20 cellular contexts compared by ENCODE assay signal in genomic region chr2:230706053-230706498, GRCh38. TPM values are rescaled to one million over a fixed set of nuclear protein-coding genes. Genes with fewer than 3 reads are reported as not detected.
DNase-seq lines count a peak whose midpoint lies in the region; ATAC-seq and TF ChIP-seq lines count a peak whose summit lies in the region.
"Had no signal": no experiment of that assay in that cellular context is flagged by ENCODE, and none has a peak within 500 bp of the region (broad histone marks: within the 10 kb centered on the region; RNA-seq: fewer than 3 reads in every experiment).

No MANE protein-coding gene starts in this region.

- ATAC-seq in natural killer cell treated with Interleukin-12 subunit alpha and Interleukin-12 subunit beta and Interleukin-15 and Interleukin-18, amount 100 ng/mL, for 72 hours: no peak
- ATAC-seq in natural killer cell (no peak), HG03095 (IDR thresholded peaks at IDR 0.05; ENCODE audit: unreplicated experiment) (no peak)
- ATAC-seq: activated T-cell treated with anti-CD3 and anti-CD28 coated beads, Interleukin-2, amount 50 U/mL, for 72 hours; left lobe of liver; SK-N-SH treated with all-trans-retinoic acid at 6 μM for 48 hours had no signal

- intact Hi-C loops in natural killer cell (cut with micrococcal nuclease): no loop called here
- intact Hi-C loops in uterus (cut with DNase I; ENCODE audit: low total_unique reads): no loop called here

- H3K4me1 ChIP-seq in uterus: no peaks in the 10 kb centered on the region
- H3K4me1 ChIP-seq: right atrium auricular region had no signal

- H3K36me3 ChIP-seq in uterus: no peaks in the 10 kb centered on the region
- H3K36me3 ChIP-seq: right atrium auricular region had no signal

- no peak for TF ChIP-seq POLR2A in uterus (IDR thresholded peaks at IDR 0.05)

- H3K9me3 Mint-ChIP-seq in natural killer cell treated with Interleukin-12 subunit alpha and Interleukin-12 subunit beta and Interleukin-15 and Interleukin-18, amount 100 ng/mL, for 72 hours: peaks cover 6% of the 10 kb centered on the region
- H3K9me3 Mint-ChIP-seq in natural killer cell (peaks cover 0 to 4% of the 10 kb centered on the region in 2 donors), type B pancreatic cell (peaks cover 14% of the 10 kb centered on the region)

- no peak for DNase-seq in natural killer cell treated with Interleukin-12 subunit alpha and Interleukin-12 subunit beta and Interleukin-15 and Interleukin-18, amount 100 ng/mL, for 72 hours (ENCODE audit: low spot score)
- no peak for DNase-seq in natural killer cell
- DNase-seq in RPMI7951 (ENCODE audit: low read depth): peak; percentile 40
- peak; percentile 47 for DNase-seq in glomerular visceral epithelial cell (ENCODE audit: extremely low spot score)
- no peak for DNase-seq in type B pancreatic cell (ENCODE audit: extremely low spot score, unreplicated experiment)
- no peak for DNase-seq in hepatic stellate cell (ENCODE audit: low spot score)
- no peak for DNase-seq in uterus
- DNase-seq: ACHN; activated CD4-positive, CD25-positive, alpha-beta regulatory T cell treated with anti-CD3 and anti-CD28 coated beads, Interleukin-2, amount 50 U/mL, for 72 hours; activated T-cell treated with anti-CD3 and anti-CD28 coated beads, Interleukin-2, amount 50 U/mL, for 72 hours; Karpas-422; NCI-H1436; NCI-H774; T1000 had no signal

- H3K27me3 Mint-ChIP-seq in natural killer cell treated with Interleukin-12 subunit alpha and Interleukin-12 subunit beta and Interleukin-15 and Interleukin-18, amount 100 ng/mL, for 72 hours: no peaks in the 10 kb centered on the region
- no peaks in the 10 kb centered on the region for H3K27me3 Mint-ChIP-seq in natural killer cell (ENCODE audit: low read depth in 2 of 2)
- peaks cover 2% of the 10 kb centered on the region for H3K27me3 Mint-ChIP-seq in type B pancreatic cell
- H3K27me3 Mint-ChIP-seq: activated naive CD4-positive, alpha-beta T cell treated with anti-CD3 and anti-CD28 coated beads, Interleukin-2, amount 50 U/mL, for 24 hours had no signal

- no peak for TF ChIP-seq CTCF in natural killer cell (IDR thresholded peaks at IDR 0.05)
- no peak for TF ChIP-seq CTCF in type B pancreatic cell (conservative IDR thresholded peaks at IDR 0.05)
- TF ChIP-seq CTCF in uterus (IDR thresholded peaks at IDR 0.05): no peak

- peak overlapping the region; percentile 16 to 39 for H3K27ac Mint-ChIP-seq in natural killer cell treated with Interleukin-12 subunit alpha and Interleukin-12 subunit beta and Interleukin-15 and Interleukin-18, amount 100 ng/mL, for 72 hours
- H3K27ac Mint-ChIP-seq in natural killer cell (no peak overlapping the region), type B pancreatic cell (peak overlapping the region; percentile 66)
- H3K27ac Mint-ChIP-seq: activated naive CD4-positive, alpha-beta T cell treated with anti-CD3 and anti-CD28 coated beads, Interleukin-2, amount 50 U/mL, for 24 hours; activated T-cell treated with anti-CD3 and anti-CD28 coated beads, Interleukin-2, amount 50 U/mL, for 72 hours had no signal

- H3K4me1 Mint-ChIP-seq in natural killer cell treated with Interleukin-12 subunit alpha and Interleukin-12 subunit beta and Interleukin-15 and Interleukin-18, amount 100 ng/mL, for 72 hours (ENCODE audit: low read depth in 2 of 2): peaks cover 11 to 15% of the 10 kb centered on the region in 2 donors
- H3K4me1 Mint-ChIP-seq in natural killer cell (no peaks in the 10 kb centered on the region), type B pancreatic cell (ENCODE audit: unreplicated experiment) (no peaks in the 10 kb centered on the region)

- H3K36me3 Mint-ChIP-seq in natural killer cell treated with Interleukin-12 subunit alpha and Interleukin-12 subunit beta and Interleukin-15 and Interleukin-18, amount 100 ng/mL, for 72 hours: peaks cover 8% of the 10 kb centered on the region
- H3K36me3 Mint-ChIP-seq in natural killer cell (peaks cover 8% of the 10 kb centered on the region), type B pancreatic cell (no peaks in the 10 kb centered on the region)

- peaks cover 0 to 3% of the 10 kb centered on the region in 2 donors for H3K9me3 ChIP-seq in uterus

- H3K27ac ChIP-seq in uterus: no peak overlapping the region
- H3K27ac ChIP-seq: right atrium auricular region had no signal

- no peaks in the 10 kb centered on the region for H3K27me3 ChIP-seq in uterus
- H3K27me3 ChIP-seq: right atrium auricular region had no signal

- no peak overlapping the region for H3K4me3 Mint-ChIP-seq in natural killer cell treated with Interleukin-12 subunit alpha and Interleukin-12 subunit beta and Interleukin-15 and Interleukin-18, amount 100 ng/mL, for 72 hours
- H3K4me3 Mint-ChIP-seq in natural killer cell (no peak overlapping the region), type B pancreatic cell (no peak overlapping the region)
- H3K4me3 Mint-ChIP-seq: activated naive CD4-positive, alpha-beta T cell treated with anti-CD3 and anti-CD28 coated beads, Interleukin-2, amount 50 U/mL, for 24 hours; activated T-cell treated with anti-CD3 and anti-CD28 coated beads, Interleukin-2, amount 50 U/mL, for 72 hours; CD14-positive monocyte had no signal

- H3K4me3 ChIP-seq in uterus: no peak overlapping the region
- H3K4me3 ChIP-seq: right atrium auricular region had no signal

RNA-seq across cellular contexts. Expression of gene CAB39, which starts 6.6 kb away (rescaled TPM):
- 100 to 1,000 TPM; 139 to 146 TPM for total RNA-seq in natural killer cell treated with Interleukin-12 subunit alpha and Interleukin-12 subunit beta and Interleukin-15 and Interleukin-18, amount 100 ng/mL, for 72 hours
- total RNA-seq in natural killer cell: 10 to 100 TPM; 75.4 to 96.5 (median 90.5) TPM
- total RNA-seq in RPMI7951 (2014; rRNA removed; shearing (Covaris generic)): 87.8 and 101 TPM in 2 replicates
- total RNA-seq in type B pancreatic cell (ENCODE audit: low replicate concordance): 49.2 and 66.9 TPM in 2 replicates
- total RNA-seq in uterus: 100 to 1,000 TPM in 1 of 4 donors, 10 to 100 TPM in 3; 33.6 to 121 (median 78.0) TPM

Comparison
In these comparisons a context has a peak if more than half of its experiments do, and no peak if none do; other contexts are left out.
1. H3K27ac Mint-ChIP-seq: peak in natural killer cell treated with Interleukin-12 subunit alpha and Interleukin-12 subunit beta and Interleukin-15 and Interleukin-18, amount 100 ng/mL, for 72 hours (2 of 2) and type B pancreatic cell (single experiment); none in natural killer cell (0 of 2).
2. DNase-seq: peak in RPMI7951 (single experiment) and glomerular visceral epithelial cell (single experiment); none in natural killer cell treated with Interleukin-12 subunit alpha and Interleukin-12 subunit beta and Interleukin-15 and Interleukin-18, amount 100 ng/mL, for 72 hours (single experiment), natural killer cell (single experiment), type B pancreatic cell (single experiment), hepatic stellate cell (single experiment) and uterus (0 of 2).